ENCODE assay signal across 8 cellular contexts in genomic region chr3:195896361-195897080, GRCh38. TPM values are rescaled to one million over a fixed set of nuclear protein-coding genes. Genes with fewer than 3 reads are reported as not detected.
DNase-seq lines count a peak whose midpoint lies in the region; ATAC-seq, FAIRE-seq and TF ChIP-seq lines count a peak whose summit lies in the region.

No MANE protein-coding gene starts in this region.

- no peaks in the 10 kb centered on the region for H3K27me3 Mint-ChIP-seq in CD8-positive, alpha-beta T cell (ENCODE audit: low read depth)

- intact Hi-C loops in CD8-positive, alpha-beta T cell (cut with DNase I, micrococcal nuclease) = loop anchor here (1.0 kb wide), 2 partner anchors 10 to 11 kb away; no protein-coding TSS in a partner anchor
- intact Hi-C loops in upper lobe of right lung (cut with DNase I) = no loop called here

- no peaks in the 10 kb centered on the region for H3K27me3 ChIP-seq in CD8-positive, alpha-beta T cell (ENCODE audit: insufficient read depth, low read length)
- H3K27me3 ChIP-seq in endocrine pancreas (ENCODE audit: control insufficient read depth, insufficient read depth, low read length) (no peaks in the 10 kb centered on the region), mononuclear cell (ENCODE audit: insufficient read depth, low read length) (no peaks in the 10 kb centered on the region), upper lobe of right lung (no peaks in the 10 kb centered on the region)

- peaks cover 3% of the 10 kb centered on the region for H3K36me3 Mint-ChIP-seq in CD8-positive, alpha-beta T cell

- peak overlapping the region; percentile 96 for H3K27ac Mint-ChIP-seq in CD8-positive, alpha-beta T cell

- peak; percentile 11 for ATAC-seq in CD8-positive, alpha-beta T cell
- ATAC-seq in SK-N-SH treated with all-trans-retinoic acid at 6 μM for 48 hours = peak; percentile 60
- no peak for ATAC-seq in upper lobe of right lung

- H3K4me3 ChIP-seq in CD8-positive, alpha-beta T cell (ENCODE audit: low read depth, low read length) = peak overlapping the region; percentile 56
- peak overlapping the region; percentile 71 for H3K4me3 ChIP-seq in HFF-Myc (replicated peaks; ENCODE audit: low read depth, low read length)
- H3K4me3 ChIP-seq in endocrine pancreas (ENCODE audit: control insufficient read depth, insufficient read depth, low read length) = no peak overlapping the region
- peak overlapping the region; percentile 66 for H3K4me3 ChIP-seq in mononuclear cell (ENCODE audit: low read length)
- peak overlapping the region; percentile 73 for H3K4me3 ChIP-seq in upper lobe of right lung

- TF ChIP-seq CTCF in CD8-positive, alpha-beta T cell (IDR thresholded peaks at IDR 0.05) = no peak
- TF ChIP-seq CTCF in HFF-Myc (IDR thresholded peaks at IDR 0.05; ENCODE audit: low read depth, low read length, missing control alignments) (no peak), upper lobe of right lung (IDR thresholded peaks at IDR 0.05) (no peak)

- TF ChIP-seq POLR2A in H54 (IDR thresholded peaks at IDR 0.05; ENCODE audit: low read depth, low read length) = no peak

- peaks cover 54% of the 10 kb centered on the region for H3K4me1 ChIP-seq in CD8-positive, alpha-beta T cell (ENCODE audit: insufficient read depth, low read length)
- no peaks in the 10 kb centered on the region for H3K4me1 ChIP-seq in endocrine pancreas (ENCODE audit: control insufficient read depth, insufficient read depth, low read length)
- H3K4me1 ChIP-seq in mononuclear cell (ENCODE audit: insufficient read depth, low read length) = peaks cover 75% of the 10 kb centered on the region
- peaks cover 60% of the 10 kb centered on the region for H3K4me1 ChIP-seq in upper lobe of right lung

- peak overlapping the region; percentile 79 for H3K27ac ChIP-seq in CD8-positive, alpha-beta T cell (ENCODE audit: low read depth, low read length)
- peak overlapping the region; percentile 85 for H3K27ac ChIP-seq in upper lobe of right lung

- CTCF ChIA-PET in CD8-positive, alpha-beta T cell (lab: Charles Lee) = interaction anchor here (0.6 to 12.9 kb wide), 8 partner anchors 8 to 46 kb away, joined by 3 to 195 read pairs (median 8); partner anchors contain the start of gene TNK2

- FAIRE-seq in H54 (lab: Jason Lieb, UNC) = no peak

- POLR2A ChIA-PET in CD8-positive, alpha-beta T cell (lab: Charles Lee) = interaction anchor here (5.9 kb wide), 1 partner anchor 12 kb away, joined by 86 read pairs; the partner anchor contains the start of gene TNK2

- H3K9ac ChIP-seq in endocrine pancreas (ENCODE audit: control insufficient read depth, insufficient read depth, low read length) = peak overlapping the region; percentile 57

- H3K9me3 Mint-ChIP-seq in CD8-positive, alpha-beta T cell = no peaks in the 10 kb centered on the region

- peaks cover 57% of the 10 kb centered on the region for H3K4me1 Mint-ChIP-seq in CD8-positive, alpha-beta T cell (ENCODE audit: low read depth)

- peak overlapping the region; percentile 92 for H3K4me3 Mint-ChIP-seq in CD8-positive, alpha-beta T cell

- H3K36me3 ChIP-seq in CD8-positive, alpha-beta T cell (ENCODE audit: insufficient read depth, low read length) = no peaks in the 10 kb centered on the region
- H3K36me3 ChIP-seq in endocrine pancreas (ENCODE audit: control insufficient read depth, insufficient read depth, low read length) (no peaks in the 10 kb centered on the region), upper lobe of right lung (no peaks in the 10 kb centered on the region)

- DNase-seq in CD8-positive, alpha-beta T cell = no peak
- no peak for DNase-seq in HFF-Myc (ENCODE audit: extremely low read depth, low read depth)
- DNase-seq in upper lobe of right lung = no peak
- DNase-seq in H54 (ENCODE audit: insufficient read length, low spot score) = no peak
- no peak for DNase-seq in activated CD8-positive, alpha-beta memory T cell treated with anti-CD3 and anti-CD28 coated beads, Interleukin-2, amount 50 U/mL, for 48 hours

- H3K9me3 ChIP-seq in CD8-positive, alpha-beta T cell (ENCODE audit: low read length) = no peaks in the 10 kb centered on the region
- H3K9me3 ChIP-seq in endocrine pancreas (ENCODE audit: control insufficient read depth, low read length) (no peaks in the 10 kb centered on the region), mononuclear cell (ENCODE audit: low read depth, low read length) (no peaks in the 10 kb centered on the region), upper lobe of right lung (no peaks in the 10 kb centered on the region)

TF ChIP-seq in SK-N-SH treated with all-trans-retinoic acid at 6 μM for 48 hours, 23 proteins besides CTCF, POLR2A, EP300 and RAD21:
- TF ChIP-seq TCF4 (CRISPR knock-in tag; IDR thresholded peaks at IDR 0.05; ENCODE audit: borderline replicate concordance) (no peak), CSRNP3 (CRISPR knock-in tag; IDR thresholded peaks at IDR 0.05) (no peak), ZFP30 (CRISPR knock-in tag; IDR thresholded peaks at IDR 0.05) (no peak), SNAI2 (CRISPR knock-in tag; IDR thresholded peaks at IDR 0.05) (no peak), ZNF8 (CRISPR knock-in tag; IDR thresholded peaks at IDR 0.05) (no peak), ISL1 (CRISPR knock-in tag; IDR thresholded peaks at IDR 0.05) (no peak), PATZ1 (CRISPR knock-in tag; IDR thresholded peaks at IDR 0.05; ENCODE audit: borderline replicate concordance) (no peak), CSDC2 (CRISPR knock-in tag; IDR thresholded peaks at IDR 0.05) (no peak), CREB5 (CRISPR knock-in tag; IDR thresholded peaks at IDR 0.05; ENCODE audit: low read depth) (no peak), PPARA (CRISPR knock-in tag; IDR thresholded peaks at IDR 0.05; ENCODE audit: borderline replicate concordance) (no peak), ESRRG (CRISPR knock-in tag; IDR thresholded peaks at IDR 0.05) (no peak), TOX (CRISPR knock-in tag; IDR thresholded peaks at IDR 0.05; ENCODE audit: borderline replicate concordance) (no peak), ARNTL (CRISPR knock-in tag; IDR thresholded peaks at IDR 0.05; ENCODE audit: borderline replicate concordance, low read depth) (no peak), ZNF565 (CRISPR knock-in tag; conservative IDR thresholded peaks at IDR 0.05; ENCODE audit: low read depth) (no peak), ZNF70 (CRISPR knock-in tag; IDR thresholded peaks at IDR 0.05) (no peak), OSR1 (CRISPR knock-in tag; IDR thresholded peaks at IDR 0.05) (no peak)

RNA-seq across cellular contexts. Expression of gene TNK2, which starts 11.8 kb away (rescaled TPM):
- 100 to 1,000 TPM; 127 to 130 TPM for total RNA-seq in CD8-positive, alpha-beta T cell
- total RNA-seq in mononuclear cell = 36.4 TPM
- total RNA-seq in upper lobe of right lung = 58.8 TPM
